8 cellular contexts compared by ENCODE assay signal in genomic region chr6:34196116-34196832, GRCh38. TPM values are rescaled to one million over a fixed set of nuclear protein-coding genes. Genes with fewer than 3 reads are reported as not detected.
DNase-seq lines count a peak whose midpoint lies in the region; ATAC-seq and TF ChIP-seq lines count a peak whose summit lies in the region.

No MANE protein-coding gene starts in this region.

- TF ChIP-seq CTCF in gastroesophageal sphincter (IDR thresholded peaks at IDR 0.05), result peak in 3 of 4 experiments; percentile 97 to 99 (median 98)
- peak; percentile 84 for TF ChIP-seq CTCF in osteoblast (IDR thresholded peaks at IDR 0.05; ENCODE audit: extremely low read depth, low read depth, low read length)

- no peak for TF ChIP-seq EP300 in gastroesophageal sphincter (IDR thresholded peaks at IDR 0.05)

- H2AFZ ChIP-seq in osteoblast (ENCODE audit: low read length), result peak overlapping the region; percentile 95

- DNase-seq in ACHN (peak; percentile 54), SJSA1 (ENCODE audit: low read depth in 1 of 2, low spot score in 2 of 2) (peak; percentile 77 to 80), osteoblast (ENCODE audit: insufficient read length, low spot score, missing footprints) (peak; percentile 98), substantia nigra (lab: John Stamatoyannopoulos, UW) (peak in 48 of 49 donors; percentile 8 to 90 (median 70))
- peak; percentile 88 for DNase-seq in activated gamma-delta T cell treated with anti-CD3 and anti-CD28 coated beads, Interleukin-2, amount 50 U/mL, for 16 hours (ENCODE audit: low read depth)

- no peak for ATAC-seq in GM18505 (IDR thresholded peaks at IDR 0.05; ENCODE audit: unreplicated experiment)
- peak; percentile 98 for ATAC-seq in gastroesophageal sphincter

- H3K4me1 ChIP-seq in HUES6 (ENCODE audit: control insufficient read depth, insufficient read depth, low read length) (peaks cover 14% of the 10 kb centered on the region), SJSA1 (replicated peaks) (peaks cover 19% of the 10 kb centered on the region), gastroesophageal sphincter (peaks cover 0 to 12% (median 4%) of the 10 kb centered on the region in 3 donors), osteoblast (ENCODE audit: insufficient read depth, low read length) (no peaks in the 10 kb centered on the region)

- H3K9ac ChIP-seq in HUES6 (ENCODE audit: low read length), result peak overlapping the region; percentile 54

- H3K9me3 ChIP-seq in HUES6 (ENCODE audit: control insufficient read depth, insufficient read depth, low read depth, low read length), result no peaks in the 10 kb centered on the region
- no peaks in the 10 kb centered on the region for H3K9me3 ChIP-seq in SJSA1 (replicated peaks)
- H3K9me3 ChIP-seq in gastroesophageal sphincter, result no peaks in the 10 kb centered on the region
- no peaks in the 10 kb centered on the region for H3K9me3 ChIP-seq in osteoblast (ENCODE audit: low read depth, low read length)

- H3K27me3 ChIP-seq in HUES6 (ENCODE audit: control insufficient read depth, insufficient read depth, low read length) (peaks cover 8% of the 10 kb centered on the region; the same call in 1 of the 2 replicates), SJSA1 (replicated peaks) (no peaks in the 10 kb centered on the region), gastroesophageal sphincter (no peaks in the 10 kb centered on the region), osteoblast (ENCODE audit: insufficient read depth, low read length) (no peaks in the 10 kb centered on the region)

- peak; percentile 47 for TF ChIP-seq POLR2A in GM18505 (IDR thresholded peaks at IDR 0.05; ENCODE audit: borderline replicate concordance, extremely low read depth, insufficient read depth, insufficient read length)
- TF ChIP-seq POLR2A in gastroesophageal sphincter (IDR thresholded peaks at IDR 0.05), result no peak

- peak overlapping the region; percentile 47 for H3K4me3 ChIP-seq in HUES6 (ENCODE audit: low read depth, low read length)
- H3K4me3 ChIP-seq in SJSA1, result peak overlapping the region; percentile 29
- peak overlapping the region; percentile 33 to 53 for H3K4me3 ChIP-seq in gastroesophageal sphincter
- H3K4me3 ChIP-seq in osteoblast (ENCODE audit: insufficient read depth, low read length), result peak overlapping the region; percentile 76

- no CpG with 5 or more reads among the region's 54 CpGs for WGBS in gastroesophageal sphincter (ENCODE audit: low coverage in 1 of 2), 2 donors

- no peak overlapping the region for H3K27ac ChIP-seq in HUES6 (ENCODE audit: low read depth, low read length)
- H3K27ac ChIP-seq in SJSA1, result no peak overlapping the region
- H3K27ac ChIP-seq in gastroesophageal sphincter, result peak overlapping the region in 1 of 4 donors; percentile 47
- no peak overlapping the region for H3K27ac ChIP-seq in osteoblast (ENCODE audit: low read depth, low read length)
- H3K27ac ChIP-seq in substantia nigra (ENCODE audit: low read depth, low read length, poor library complexity, severe bottlenecking), result peak overlapping the region; percentile 21

- in situ Hi-C loops in ACHN (cut with HindIII; ENCODE audit: low pct_ligation_motif_present, low pct_unique_long_range_greater_than_20kb, low sequenced_read_pairs), result no loop called here

- peak overlapping the region; percentile 97 for H3K4me2 ChIP-seq in osteoblast (ENCODE audit: insufficient read depth, low read length)

- no peaks in the 10 kb centered on the region for H3K36me3 ChIP-seq in HUES6 (ENCODE audit: control insufficient read depth, insufficient read depth, low read length)
- H3K36me3 ChIP-seq in SJSA1, result no peaks in the 10 kb centered on the region
- no peaks in the 10 kb centered on the region for H3K36me3 ChIP-seq in gastroesophageal sphincter
- H3K36me3 ChIP-seq in osteoblast (ENCODE audit: insufficient read depth, low read length), result no peaks in the 10 kb centered on the region

- H4K20me1 ChIP-seq in osteoblast (ENCODE audit: insufficient read depth, low read length), result no peaks in the 10 kb centered on the region

- H3K79me2 ChIP-seq in osteoblast (ENCODE audit: insufficient read depth, low read length), result no peaks in the 10 kb centered on the region

RNA-seq across cellular contexts. Expression of gene HMGA1, which starts 40.4 kb away (rescaled TPM):
- 31.7 and 48.4 TPM in 2 replicates for total RNA-seq in SJSA1 (2014; rRNA removed; shearing (Covaris generic))
- total RNA-seq in gastroesophageal sphincter (10 to 100 TPM in 3 of 4 donors, 1 to 10 TPM in 1; 8.1 to 24.5 (median 18.1) TPM), osteoblast (59.4 and 82.8 TPM in 2 replicates)

RNA-seq across cellular contexts. Expression of gene GRM4, which starts 50.4 kb away (rescaled TPM):
- total RNA-seq in SJSA1 (2014; rRNA removed; shearing (Covaris generic)), result not detected in 2 replicates
- total RNA-seq in gastroesophageal sphincter (not detected), osteoblast (0.36 TPM in 1 of 2 replicates, not detected in the other)

RNA-seq across cellular contexts. Expression of gene SMIM29, which starts 52.5 kb away (rescaled TPM):
- 24.5 and 53.9 TPM in 2 replicates for total RNA-seq in SJSA1 (2014; rRNA removed; shearing (Covaris generic))
- total RNA-seq in gastroesophageal sphincter (10 to 100 TPM in 3 of 4 donors, 1 to 10 TPM in 1; 9.7 to 34.7 (median 22.6) TPM), osteoblast (35.1 and 44.2 TPM in 2 replicates)
